ENCODE assay signal across 1 cellular context in the genomic region with DNA sequence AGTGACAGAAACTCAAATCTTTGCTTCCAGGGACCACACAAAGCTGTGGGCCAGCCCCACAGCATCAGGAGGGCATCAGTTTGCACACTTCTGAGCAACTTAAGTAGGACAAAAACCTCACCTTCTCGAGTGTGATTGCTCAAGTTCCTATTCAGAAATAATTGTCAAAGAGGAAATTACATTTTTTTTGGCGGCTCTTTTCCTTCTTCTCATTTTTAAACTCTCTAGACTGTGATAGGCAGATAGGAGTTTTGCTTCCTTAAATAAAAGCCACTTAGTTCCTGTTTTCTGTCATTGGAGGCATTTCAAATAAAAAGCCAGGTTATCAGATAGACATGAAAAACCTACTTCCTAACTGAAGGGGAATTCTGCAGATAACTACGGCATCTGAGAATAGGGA.
TF ChIP-seq lines count a peak whose summit lies in the region.

No MANE protein-coding gene starts in this region.

TF ChIP-seq in K562, 482 proteins besides CTCF, POLR2A, EP300 and RAD21:
- TF ChIP-seq ETV6 (IDR thresholded peaks at IDR 0.05; ENCODE audit: borderline replicate concordance in 1 of 2, low read depth in 2 of 2, low read length in 1 of 2), result peak; percentile 36 to 81; a peak in 1 of 4 replicates
- no peak for TF ChIP-seq ETV6 (CRISPR knock-in tag; IDR thresholded peaks at IDR 0.05; ENCODE audit: borderline replicate concordance)
- 0 out of 2 replicates have a peak, but pooled peaks have one; percentile 29 for TF ChIP-seq ELF1 (tag; IDR thresholded peaks at IDR 0.05)
- no peak for TF ChIP-seq CREBBP (IDR thresholded peaks at IDR 0.05; ENCODE audit: low read depth, low read length)
- peak; percentile 100 for TF ChIP-seq MYNN (IDR thresholded peaks at IDR 0.05)
- TF ChIP-seq MYNN (CRISPR knock-in tag; IDR thresholded peaks at IDR 0.05), result peak; percentile 95
- TF ChIP-seq RNF2 (IDR thresholded peaks at IDR 0.05), result peak; percentile 3; the same call in 1 of the 2 replicates
- TF ChIP-seq CBX1 (IDR thresholded peaks at IDR 0.05; ENCODE audit: low read depth), result no peak
- TF ChIP-seq, protein P1, sequence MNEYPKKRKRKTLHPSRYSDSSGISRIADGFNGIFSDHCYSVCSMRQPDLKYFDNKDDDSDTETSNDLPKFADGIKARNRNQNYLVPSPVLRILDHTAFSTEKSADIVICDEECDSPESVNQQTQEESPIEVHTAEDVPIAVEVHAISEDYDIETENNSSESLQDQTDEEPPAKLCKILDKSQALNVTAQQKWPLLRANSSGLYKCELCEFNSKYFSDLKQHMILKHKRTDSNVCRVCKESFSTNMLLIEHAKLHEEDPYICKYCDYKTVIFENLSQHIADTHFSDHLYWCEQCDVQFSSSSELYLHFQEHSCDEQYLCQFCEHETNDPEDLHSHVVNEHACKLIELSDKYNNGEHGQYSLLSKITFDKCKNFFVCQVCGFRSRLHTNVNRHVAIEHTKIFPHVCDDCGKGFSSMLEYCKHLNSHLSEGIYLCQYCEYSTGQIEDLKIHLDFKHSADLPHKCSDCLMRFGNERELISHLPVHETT (CRISPR knock-in tag; conservative IDR thresholded peaks at IDR 0.05 in 1 of 2, IDR thresholded peaks at IDR 0.05 in 1 of 2), result no peak
- peak; percentile 42; the same call in 1 of the 2 replicates for TF ChIP-seq FOXM1 (IDR thresholded peaks at IDR 0.05; ENCODE audit: low read depth)
- TF ChIP-seq FOXM1 (CRISPR knock-in tag; IDR thresholded peaks at IDR 0.05; ENCODE audit: low read depth), result no peak
- TF ChIP-seq SPI1 (IDR thresholded peaks at IDR 0.05; ENCODE audit: borderline replicate concordance, low read depth, low read length), result 0 out of 2 replicates have a peak, but pooled peaks have one; percentile 1
- peak; percentile 14; the same call in 1 of the 2 replicates for TF ChIP-seq TEAD4 (IDR thresholded peaks at IDR 0.05; ENCODE audit: low read length)
- TF ChIP-seq TEAD4 (CRISPR knock-in tag; IDR thresholded peaks at IDR 0.05; ENCODE audit: borderline replicate concordance), result no peak
- no peak for TF ChIP-seq NFIX (CRISPR knock-in tag; IDR thresholded peaks at IDR 0.05; ENCODE audit: low read depth)
- peak; percentile 20 for TF ChIP-seq MEIS2 (IDR thresholded peaks at IDR 0.05; ENCODE audit: partially characterized antibody)
